ENCODE assay signal across 29 cellular contexts in the genomic region with DNA sequence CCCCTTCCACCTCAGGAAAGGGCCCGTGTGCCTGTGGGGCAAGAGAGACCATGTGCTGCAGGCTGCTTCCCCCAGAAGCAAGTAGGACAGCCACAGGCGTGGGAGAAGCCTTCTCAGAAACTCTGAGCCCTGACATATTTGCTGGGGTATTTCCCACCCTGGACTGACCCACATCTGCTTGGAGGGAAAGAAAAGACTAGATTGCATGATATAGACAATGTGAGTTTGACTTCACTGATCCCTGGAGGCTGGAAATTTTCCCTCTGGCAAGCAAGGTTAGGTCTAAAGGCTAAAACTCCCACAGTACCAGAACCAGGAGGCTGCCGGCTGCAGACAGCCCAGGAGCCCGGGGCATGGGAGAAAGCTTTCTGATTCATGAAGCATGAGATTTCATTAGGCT.
"Had no signal": no experiment of that assay in that cellular context is flagged by ENCODE, and none has a peak within 500 bp of the region (broad histone marks: within the 10 kb centered on the region; RNA-seq: fewer than 3 reads in every experiment).

No MANE protein-coding gene starts in this region.

- ATAC-seq: heart right ventricle; left lung; mucosa of descending colon; stimulated activated effector memory CD8-positive, alpha-beta T cell treated with anti-CD3 and anti-CD28 coated beads, Interleukin-12 subunit alpha, Interleukin-12 subunit beta, amount 100 ng/mL, for 72 hours had no signal

- H3K9me3 ChIP-seq: colonic mucosa, esophagus squamous epithelium, heart right ventricle, left lung, mucosa of descending colon, right atrium auricular region, sigmoid colon, stomach, thyroid gland, upper lobe of left lung, uterus had no signal

- H3K27me3 ChIP-seq: colonic mucosa, esophagus squamous epithelium, heart right ventricle, left lung, right atrium auricular region, sigmoid colon, stomach, thyroid gland, upper lobe of left lung, uterus had no signal

- H3K36me3 Mint-ChIP-seq: mesothelial cell of epicardium; naive B cell; stimulated activated effector memory CD8-positive, alpha-beta T cell treated with anti-CD3 and anti-CD28 coated beads, Interleukin-12 subunit alpha, Interleukin-12 subunit beta, amount 100 ng/mL, for 72 hours had no signal

- H2AFZ ChIP-seq: parathyroid adenoma had no signal

- H3K4me1 ChIP-seq: colonic mucosa, left lung, parathyroid adenoma, right atrium auricular region, sigmoid colon, thyroid gland, upper lobe of left lung, uterus had no signal

- H3K27ac Mint-ChIP-seq: dendritic cell treated with granulocyte-macrophage colony-stimulating factor and Interleukin-4, amounts not matched to agents 40 ng/mL and 50 ng/mL, for 4 days; mesothelial cell of epicardium; progenitor cell of endocrine pancreas; stimulated activated effector memory CD8-positive, alpha-beta T cell treated with anti-CD3 and anti-CD28 coated beads, Interleukin-12 subunit alpha, Interleukin-12 subunit beta, amount 100 ng/mL, for 72 hours had no signal

- H3K9me3 Mint-ChIP-seq: central memory CD8-positive, alpha-beta T cell; dendritic cell treated with granulocyte-macrophage colony-stimulating factor and Interleukin-4, amounts not matched to agents 40 ng/mL and 50 ng/mL, for 4 days; mesothelial cell of epicardium; naive B cell; nephron; stimulated activated effector memory CD8-positive, alpha-beta T cell treated with anti-CD3 and anti-CD28 coated beads, Interleukin-12 subunit alpha, Interleukin-12 subunit beta, amount 100 ng/mL, for 72 hours had no signal

- H3K27me3 Mint-ChIP-seq: central memory CD8-positive, alpha-beta T cell; naive B cell; progenitor cell of endocrine pancreas had no signal

- H3K36me3 ChIP-seq: colonic mucosa, esophagus squamous epithelium, heart right ventricle, left lung, right atrium auricular region, sigmoid colon, stomach, thyroid gland, upper lobe of left lung, uterus had no signal

- DNase-seq: colonic mucosa; effector memory CD4-positive, alpha-beta T cell; erythroblast; esophagus squamous epithelium; glutamatergic neuron; heart right ventricle; hypothalamus; left cardiac atrium; left lung; mesenchymal stem cell; mucosa of descending colon; naive B cell; occipital lobe; sigmoid colon; stimulated activated CD4-positive, alpha-beta T cell treated with anti-CD3 and anti-CD28 coated beads, Interleukin-2, amount 100 ng/mL, for 24 hours; stimulated activated CD4-positive, alpha-beta T cell treated with anti-CD3 and anti-CD28 coated beads, Interleukin-4, amount 100 ng/mL, for 24 hours; stimulated activated naive CD4-positive, alpha-beta T cell treated with Interleukin-2 at 50 U/mL for 16 hours; stomach; thyroid gland; uterus had no signal

- H3K4me3 ChIP-seq: colonic mucosa, esophagus squamous epithelium, heart right ventricle, left lung, mucosa of descending colon, right atrium auricular region, sigmoid colon, stomach, thyroid gland, upper lobe of left lung, uterus had no signal

- H3K4me3 Mint-ChIP-seq: central memory CD8-positive, alpha-beta T cell; dendritic cell treated with granulocyte-macrophage colony-stimulating factor and Interleukin-4, amounts not matched to agents 40 ng/mL and 50 ng/mL, for 4 days; mesothelial cell of epicardium; naive B cell; nephron; stimulated activated effector memory CD8-positive, alpha-beta T cell treated with anti-CD3 and anti-CD28 coated beads, Interleukin-12 subunit alpha, Interleukin-12 subunit beta, amount 100 ng/mL, for 72 hours had no signal

- H3K27ac ChIP-seq: colonic mucosa, esophagus squamous epithelium, heart right ventricle, left lung, parathyroid adenoma, right atrium auricular region, sigmoid colon, stomach, thyroid gland, upper lobe of left lung, uterus had no signal

- H3K4me1 Mint-ChIP-seq: central memory CD8-positive, alpha-beta T cell; naive B cell; stimulated activated effector memory CD8-positive, alpha-beta T cell treated with anti-CD3 and anti-CD28 coated beads, Interleukin-12 subunit alpha, Interleukin-12 subunit beta, amount 100 ng/mL, for 72 hours had no signal

- H3K79me2 ChIP-seq: parathyroid adenoma had no signal
